In genomic region chr5:145540375-145540774, GRCh38 we compare ENCODE assay signal across 18 cellular contexts.
"Had no signal": no experiment of that assay in that cellular context is flagged by ENCODE, and none has a peak within 500 bp of the region (broad histone marks: within the 10 kb centered on the region; RNA-seq: fewer than 3 reads in every experiment).

No MANE protein-coding gene starts in this region.

- H3K9me3 ChIP-seq: neutrophil, thyroid gland had no signal

- H3K4me3 ChIP-seq: adrenal gland, hepatocyte, thyroid gland, vagina had no signal

- FAIRE-seq: TTC549 had no signal

- ATAC-seq: activated CD8-positive, alpha-beta T cell treated with anti-CD3 and anti-CD28 coated beads for 36 hours; natural killer cell; stimulated activated memory B cell treated with anti-CD40 and anti-IgM and Interleukin-4, amounts not matched to agents 10 μg/mL and 1 μg/mL and 100 μg/mL, for 72 hours; WTC11 had no signal

- H3K36me3 ChIP-seq: adrenal gland, neutrophil, thyroid gland, vagina had no signal

- H3K79me2 ChIP-seq: hepatocyte had no signal

- DNase-seq: activated CD4-positive, alpha-beta T cell treated with anti-CD3 and anti-CD28 coated beads for 48 hours; activated CD8-positive, alpha-beta T cell treated with anti-CD3 and anti-CD28 coated beads for 36 hours; activated effector memory CD4-positive, alpha-beta T cell treated with anti-CD3 and anti-CD28 coated beads, Interleukin-2, amount 50 U/mL, for 16 hours; activated T-cell treated with anti-CD3 and anti-CD28 coated beads, Interleukin-2, amount 50 U/mL, for 48 hours; adrenal gland; effector CD8-positive, alpha-beta T cell; mesendoderm; natural killer cell; retina; stimulated activated CD4-positive, alpha-beta T cell treated with anti-CD3 and anti-CD28 coated beads, Interleukin-2, amount 100 ng/mL, for 48 hours; thyroid gland had no signal

- H3K4me1 ChIP-seq: adrenal gland, thyroid gland, vagina had no signal

- H3K27me3 ChIP-seq: adrenal gland, hepatocyte, neutrophil, thyroid gland, vagina had no signal

- H3K27ac ChIP-seq: adrenal gland, epithelial cell of prostate, hepatocyte, neutrophil, thyroid gland, vagina had no signal

- H2AFZ ChIP-seq: hepatocyte had no signal

- H3K4me2 ChIP-seq: hepatocyte had no signal
